In genomic region chr16:81004646-81005353, GRCh38 we compare ENCODE assay signal across 1 cellular context.
TF ChIP-seq lines count a peak whose summit lies in the region.

No MANE protein-coding gene starts in this region.

TF ChIP-seq in H1, 55 proteins besides CTCF, POLR2A, EP300 and RAD21:
- TF ChIP-seq PHF8 (conservative IDR thresholded peaks at IDR 0.05; ENCODE audit: low read depth, low read length) (no peak), RFX5 (IDR thresholded peaks at IDR 0.05; ENCODE audit: borderline replicate concordance, low read depth, low read length) (no peak), CTBP2 (IDR thresholded peaks at IDR 0.05; ENCODE audit: borderline replicate concordance, insufficient read depth, insufficient read length, low read length) (no peak), SUZ12 (IDR thresholded peaks at IDR 0.05; ENCODE audit: low read length) (no peak), SP4 (IDR thresholded peaks at IDR 0.05; ENCODE audit: low read length) (no peak), NRF1 (IDR thresholded peaks at IDR 0.05; ENCODE audit: low read depth, low read length) (no peak), CHD1 (IDR thresholded peaks at IDR 0.05; ENCODE audit: low read depth, low read length) (no peak), MAX (IDR thresholded peaks at IDR 0.05) (no peak), HDAC6 (IDR thresholded peaks at IDR 0.05; ENCODE audit: low read depth, low read length) (no peak), CEBPB (IDR thresholded peaks at IDR 0.05; ENCODE audit: low read depth, low read length) (no peak), SP2 (IDR thresholded peaks at IDR 0.05; ENCODE audit: low read length) (no peak), KDM1A (IDR thresholded peaks at IDR 0.05; ENCODE audit: borderline replicate concordance, low read length) (no peak), KDM4A (IDR thresholded peaks at IDR 0.05; ENCODE audit: low read depth, low read length, severe bottlenecking) (no peak), ZNF274 (IDR thresholded peaks at IDR 0.05; ENCODE audit: borderline replicate concordance, extremely low read depth, low read length) (no peak), ATF3 (IDR thresholded peaks at IDR 0.05; ENCODE audit: insufficient read depth, low read depth, low read length) (no peak), MAFK (IDR thresholded peaks at IDR 0.05; ENCODE audit: low read depth, low read length) (no peak)
TF ChIP-seq in H1: peak in this region for 0.
